Comparison of ENCODE assay signal across 15 cellular contexts in genomic region chr10:32927750-32928149, GRCh38. TPM values are rescaled to one million over a fixed set of nuclear protein-coding genes. Genes with fewer than 3 reads are reported as not detected.
DNase-seq lines count a peak whose midpoint lies in the region; ATAC-seq and TF ChIP-seq lines count a peak whose summit lies in the region.
"Had no signal": no experiment of that assay in that cellular context is flagged by ENCODE, and none has a peak within 500 bp of the region (broad histone marks: within the 10 kb centered on the region; RNA-seq: fewer than 3 reads in every experiment).

No MANE protein-coding gene starts in this region.

- ATAC-seq in T-helper 17 cell, result no peak
- ATAC-seq in Right ventricle myocardium superior (ENCODE audit: poor library complexity), result no peak

- no peak for TF ChIP-seq CTCF in endothelial cell (IDR thresholded peaks at IDR 0.05; ENCODE audit: unreplicated experiment)
- TF ChIP-seq CTCF in type B pancreatic cell (conservative IDR thresholded peaks at IDR 0.05), result no peak

- H2AFZ ChIP-seq in GM23248, result no peak overlapping the region

- H3K4me3 ChIP-seq in GM23248, result no peak overlapping the region

- H3K4me3 Mint-ChIP-seq in T-helper 17 cell (no peak overlapping the region), endothelial cell (ENCODE audit: unreplicated experiment) (peak overlapping the region; percentile 43), type B pancreatic cell (no peak overlapping the region)
- H3K4me3 Mint-ChIP-seq: B cell; CD4-positive, alpha-beta T cell; IgD-negative memory B cell had no signal

- H3K9me3 ChIP-seq in GM23248 (ENCODE audit: low read depth) (no peaks in the 10 kb centered on the region), T-helper 17 cell (ENCODE audit: control insufficient read depth, low read length, poor library complexity, severe bottlenecking) (peaks cover 5% of the 10 kb centered on the region)

- H3K27me3 Mint-ChIP-seq in T-helper 17 cell, result no peaks in the 10 kb centered on the region
- peaks cover 1% of the 10 kb centered on the region for H3K27me3 Mint-ChIP-seq in endothelial cell (ENCODE audit: unreplicated experiment)
- no peaks in the 10 kb centered on the region for H3K27me3 Mint-ChIP-seq in type B pancreatic cell
- H3K27me3 Mint-ChIP-seq: B cell; CD4-positive, alpha-beta T cell; IgD-negative memory B cell had no signal

- peaks cover 95% of the 10 kb centered on the region for H3K36me3 ChIP-seq in GM23248 (ENCODE audit: low read depth)

- H3K4me1 ChIP-seq in GM23248 (ENCODE audit: insufficient read depth), result peaks cover 21% of the 10 kb centered on the region; the same call in 1 of the 2 replicates

- H3K36me3 Mint-ChIP-seq in T-helper 17 cell (ENCODE audit: low read depth) (peaks cover 19% of the 10 kb centered on the region), endothelial cell (ENCODE audit: low read depth, unreplicated experiment) (peaks cover 42% of the 10 kb centered on the region), type B pancreatic cell (peaks cover 49% of the 10 kb centered on the region)

- H3K9me2 ChIP-seq in GM23248 (ENCODE audit: insufficient read depth), result no peaks in the 10 kb centered on the region

- peaks cover 100% of the 10 kb centered on the region for H3K79me2 ChIP-seq in GM23248 (ENCODE audit: insufficient read depth)

- peaks cover 11% of the 10 kb centered on the region; the same call in 1 of the 2 replicates for H4K20me1 ChIP-seq in GM23248 (ENCODE audit: insufficient read depth)

- no peaks in the 10 kb centered on the region for H3K9me3 Mint-ChIP-seq in endothelial cell (ENCODE audit: unreplicated experiment)
- H3K9me3 Mint-ChIP-seq in type B pancreatic cell, result no peaks in the 10 kb centered on the region
- H3K9me3 Mint-ChIP-seq: CD4-positive, alpha-beta T cell; IgD-negative memory B cell had no signal

- DNase-seq in GM23248 (no peak), T-helper 17 cell (no peak), endothelial cell (ENCODE audit: low spot score) (no peak), type B pancreatic cell (ENCODE audit: extremely low spot score, unreplicated experiment) (no peak), Right ventricle myocardium superior (no peak), NCI-H510A (lab: John Stamatoyannopoulos, UW) (no peak), NCI-H345 treated with DMSO at 0.1 percent for 48 hours (lab: John Stamatoyannopoulos, UW; ENCODE audit: unreplicated experiment) (no peak)
- DNase-seq: C1 segment of cervical spinal cord; CD4-positive, alpha-beta T cell; DMS153; DMS79 treated with DMSO at 0.1 percent for 48 hours; EL; H7 had no signal

- H3K27ac ChIP-seq in GM23248, result 0 out of 2 replicates have a peak overlapping the region, but pooled peaks have one; percentile 6

- WGBS in GM23248 (ENCODE audit: low coverage in 1 of 2, low lambda C conversion rate in 2 of 2, missing lambda C conversion rate in 2 of 2), 2 experiments, result 95% methylated on average over 3 of the region's 3 CpGs

- H3K4me2 ChIP-seq in GM23248 (ENCODE audit: unreplicated experiment), result no peak overlapping the region

- H3K4me1 Mint-ChIP-seq in T-helper 17 cell (peaks cover 34% of the 10 kb centered on the region), endothelial cell (ENCODE audit: unreplicated experiment) (no peaks in the 10 kb centered on the region), type B pancreatic cell (ENCODE audit: unreplicated experiment) (no peaks in the 10 kb centered on the region)
- H3K4me1 Mint-ChIP-seq: B cell had no signal

- in situ Hi-C loops in GM23248 (cut with MboI), result no loop called here

- intact Hi-C loops in Right ventricle myocardium superior (cut with DNase I), result no loop called here

- no peaks in the 10 kb centered on the region for H3K27me3 ChIP-seq in GM23248 (replicated peaks; ENCODE audit: insufficient read depth)

- H3K27ac Mint-ChIP-seq in T-helper 17 cell (peak overlapping the region; percentile 92), endothelial cell (ENCODE audit: unreplicated experiment) (no peak overlapping the region), type B pancreatic cell (peak overlapping the region; percentile 19)
- H3K27ac Mint-ChIP-seq: B cell; CD4-positive, alpha-beta T cell had no signal

- H3K9ac ChIP-seq in GM23248, result no peak overlapping the region

- peaks cover 94% of the 10 kb centered on the region for H3F3A ChIP-seq in GM23248 (ENCODE audit: insufficient read depth)

RNA-seq across cellular contexts. Expression of gene ITGB1, which starts 30.3 kb away (rescaled TPM):
- total RNA-seq in GM23248 (2014; rRNA removed; shearing (Covaris generic)), result 5,235 and 7,382 TPM in 2 replicates
- 3,297 and 3,318 TPM in 2 replicates for polyA plus RNA-seq in GM23248 (2016; fragmentation: Nextera tagmentation; extraction: Ambion mirVana)
- 100 to 1,000 TPM; 392 to 428 TPM for total RNA-seq in T-helper 17 cell
- total RNA-seq in endothelial cell (ENCODE audit: unreplicated experiment), result 504 TPM
- total RNA-seq in type B pancreatic cell (ENCODE audit: low replicate concordance), result 224 and 240 TPM in 2 replicates
- 458 TPM for total RNA-seq in Right ventricle myocardium superior

Comparison
In these comparisons a context has a peak if more than half of its experiments do, and no peak if none do; other contexts are left out.
1. RNA of gene ITGB1, which starts 30.3 kb away (total RNA-seq): 5,235 to 7,382 TPM in GM23248; 504 TPM in endothelial cell (single experiment), 458 TPM in Right ventricle myocardium superior (single experiment), 392 to 428 TPM in T-helper 17 cell and 224 to 240 TPM in type B pancreatic cell; every median in the first group is over 10 times any median in the second.